Comparison of ENCODE assay signal across 18 cellular contexts in the genomic region with DNA sequence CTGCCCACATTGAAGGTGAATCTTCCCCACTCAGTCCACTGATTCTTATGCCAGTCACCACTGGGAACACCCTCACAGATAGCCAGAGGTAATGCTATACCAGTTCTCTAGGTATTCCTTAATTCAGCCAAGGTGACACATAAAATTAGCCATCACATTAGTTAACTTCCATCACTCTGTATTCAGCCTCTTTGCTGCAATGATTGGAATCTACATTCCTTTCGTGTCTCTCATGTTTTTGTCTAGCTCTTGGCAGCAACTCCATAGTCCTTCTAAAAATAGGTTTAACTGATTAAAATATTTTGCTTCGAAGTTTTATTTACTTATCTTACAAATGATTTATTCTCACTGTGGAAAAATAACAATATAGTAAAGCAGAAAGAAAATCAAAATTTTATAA. TPM values are rescaled to one million over a fixed set of nuclear protein-coding genes. Genes with fewer than 3 reads are reported as not detected.
DNase-seq lines count a peak whose midpoint lies in the region; ATAC-seq, FAIRE-seq and TF ChIP-seq lines count a peak whose summit lies in the region.
"Had no signal": no experiment of that assay in that cellular context is flagged by ENCODE, and none has a peak within 500 bp of the region (broad histone marks: within the 10 kb centered on the region; RNA-seq: fewer than 3 reads in every experiment).

No MANE protein-coding gene starts in this region.

- 34 to 36% methylated on average over 2 of the region's 2 CpGs for WGBS in testis, 2 donors

- H3K27me3 Mint-ChIP-seq in type B pancreatic cell = peaks cover 3% of the 10 kb centered on the region

- H3K9me3 Mint-ChIP-seq in type B pancreatic cell = no peaks in the 10 kb centered on the region

- peak; percentile 59 for DNase-seq in AG20443 (ENCODE audit: low spot score)
- DNase-seq in RPMI7951 (ENCODE audit: low read depth) = peak; percentile 15
- DNase-seq in left lung = no peak
- DNase-seq in Peyer's patch = no peak
- no peak for DNase-seq in testis
- DNase-seq in NCI-H526 treated with DMSO at 0.1 percent for 48 hours (lab: John Stamatoyannopoulos, UW) = no peak
- no peak for DNase-seq in type B pancreatic cell (ENCODE audit: extremely low spot score, unreplicated experiment)
- DNase-seq: activated naive CD4-positive, alpha-beta T cell; central memory CD4-positive, alpha-beta T cell; H7; hypothalamus; lower lobe of right lung; NCI-H1417 treated with DMSO at 0.1 percent for 48 hours; NCI-H2227 treated with DMSO at 0.1 percent for 48 hours; stomach had no signal

- H3K4me1 Mint-ChIP-seq in type B pancreatic cell (ENCODE audit: unreplicated experiment) = no peaks in the 10 kb centered on the region

- FAIRE-seq in endometrium (lab: Jason Lieb, UNC) = peak; percentile 58
- FAIRE-seq: endothelial cell of umbilical vein had no signal

- TF ChIP-seq CTCF in left lung (IDR thresholded peaks at IDR 0.05) (no peak), Peyer's patch (IDR thresholded peaks at IDR 0.05) (no peak), testis (IDR thresholded peaks at IDR 0.05) (no peak), type B pancreatic cell (conservative IDR thresholded peaks at IDR 0.05) (no peak)

- H3K9me3 ChIP-seq in left lung = no peaks in the 10 kb centered on the region
- no peaks in the 10 kb centered on the region for H3K9me3 ChIP-seq in Peyer's patch
- H3K9me3 ChIP-seq in testis = no peaks in the 10 kb centered on the region
- H3K9me3 ChIP-seq: lower lobe of right lung, stomach had no signal

- H3K36me3 Mint-ChIP-seq in type B pancreatic cell = no peaks in the 10 kb centered on the region

- H3K4me1 ChIP-seq in left lung = peaks cover 0 to 7% of the 10 kb centered on the region in 2 donors
- no peaks in the 10 kb centered on the region for H3K4me1 ChIP-seq in Peyer's patch
- peaks cover 4% of the 10 kb centered on the region for H3K4me1 ChIP-seq in testis

- no peak overlapping the region for H3K4me3 ChIP-seq in left lung
- no peak overlapping the region for H3K4me3 ChIP-seq in Peyer's patch
- no peak overlapping the region for H3K4me3 ChIP-seq in testis
- H3K4me3 ChIP-seq: lower lobe of right lung, smooth muscle cell, stomach had no signal

- H3K27ac Mint-ChIP-seq in type B pancreatic cell = no peak overlapping the region

- H3K36me3 ChIP-seq in left lung = no peaks in the 10 kb centered on the region
- H3K36me3 ChIP-seq in Peyer's patch = no peaks in the 10 kb centered on the region
- H3K36me3 ChIP-seq in testis (ENCODE audit: low read depth, missing control alignments) = no peaks in the 10 kb centered on the region
- H3K36me3 ChIP-seq: lower lobe of right lung, stomach had no signal

- peak; percentile 58 for ATAC-seq in left lung

- intact Hi-C loops in left lung (cut with DNase I) = no loop called here
- intact Hi-C loops in testis (cut with DNase I; ENCODE audit: low total_unique reads) = no loop called here

- H3K27ac ChIP-seq in left lung = no peak overlapping the region
- H3K27ac ChIP-seq in Peyer's patch = no peak overlapping the region
- H3K27ac ChIP-seq in testis = no peak overlapping the region
- H3K27ac ChIP-seq: lower lobe of right lung, stomach had no signal

- H3K27me3 ChIP-seq in left lung (no peaks in the 10 kb centered on the region), Peyer's patch (no peaks in the 10 kb centered on the region), testis (no peaks in the 10 kb centered on the region)
- H3K27me3 ChIP-seq: stomach had no signal

- no peak overlapping the region for H3K4me3 Mint-ChIP-seq in type B pancreatic cell

- TF ChIP-seq POLR2A in Peyer's patch (IDR thresholded peaks at IDR 0.05) (no peak), testis (IDR thresholded peaks at IDR 0.05) (no peak)

RNA-seq across cellular contexts. Expression of a gene that starts 19.6 kb away (rescaled TPM):
- total RNA-seq in RPMI7951 (2014; rRNA removed; shearing (Covaris generic)) = 28.3 and 29.2 TPM in 2 replicates
- total RNA-seq in left lung = 10 to 100 TPM; 37.7 to 39.9 TPM
- 10 to 100 TPM; 14.1 to 35.5 (median 16.1) TPM for total RNA-seq in Peyer's patch
- total RNA-seq in testis = 10 to 100 TPM; 36.7 to 53.1 TPM
- polyA plus RNA-seq in testis (ENCODE audit: insufficient read depth, low read depth, low replicate concordance) = 78.0 TPM
- 39.5 and 52.2 TPM in 2 replicates for total RNA-seq in type B pancreatic cell (ENCODE audit: low replicate concordance)

Comparison
In these comparisons a context has a peak if more than half of its experiments do, and no peak if none do; other contexts are left out.
1. DNase-seq: peak in AG20443 (single experiment) and RPMI7951 (single experiment); none in left lung (0 of 2), Peyer's patch (0 of 3), testis (single experiment), NCI-H526 treated with DMSO at 0.1 percent for 48 hours (single experiment) and type B pancreatic cell (single experiment).